ENCODE assay signal across 2 cellular contexts in genomic region chr16:26995522-26995921, GRCh38.
A peak's percentile ranks its signal among the peaks of the same experiment; 100 is the strongest.
TF ChIP-seq lines count a peak whose summit lies in the region.

No MANE protein-coding gene starts in this region.

TF ChIP-seq in WTC11, 78 proteins besides CTCF, POLR2A, EP300 and RAD21:
- no peak for TF ChIP-seq ATF2 (CRISPR knock-in tag; IDR thresholded peaks at IDR 0.05; ENCODE audit: borderline replicate concordance, low read depth)
- peak; percentile 58 for TF ChIP-seq USF2 (CRISPR knock-in tag; IDR thresholded peaks at IDR 0.05)
- TF ChIP-seq ZNF317 (CRISPR knock-in tag; IDR thresholded peaks at IDR 0.05; ENCODE audit: borderline replicate concordance, low read depth), result no peak
- no peak for TF ChIP-seq SMAD4 (CRISPR knock-in tag; IDR thresholded peaks at IDR 0.05)
- no peak for TF ChIP-seq ZNF281 (CRISPR knock-in tag; IDR thresholded peaks at IDR 0.05)
TF ChIP-seq in WTC11: peak in this region for 1.

TF ChIP-seq in H1, 55 proteins besides CTCF, POLR2A, EP300 and RAD21 (continued from another document):
- TF ChIP-seq ATF3 (IDR thresholded peaks at IDR 0.05; ENCODE audit: insufficient read depth, low read depth, low read length) (no peak), ATF2 (IDR thresholded peaks at IDR 0.05; ENCODE audit: low read length) (no peak), EGR1 (IDR thresholded peaks at IDR 0.05; ENCODE audit: borderline replicate concordance, low read depth, low read length) (no peak), TCF12 (IDR thresholded peaks at IDR 0.05; ENCODE audit: low read depth, low read length) (no peak)
